ENCODE assay signal across 1 cellular context in the genomic region with DNA sequence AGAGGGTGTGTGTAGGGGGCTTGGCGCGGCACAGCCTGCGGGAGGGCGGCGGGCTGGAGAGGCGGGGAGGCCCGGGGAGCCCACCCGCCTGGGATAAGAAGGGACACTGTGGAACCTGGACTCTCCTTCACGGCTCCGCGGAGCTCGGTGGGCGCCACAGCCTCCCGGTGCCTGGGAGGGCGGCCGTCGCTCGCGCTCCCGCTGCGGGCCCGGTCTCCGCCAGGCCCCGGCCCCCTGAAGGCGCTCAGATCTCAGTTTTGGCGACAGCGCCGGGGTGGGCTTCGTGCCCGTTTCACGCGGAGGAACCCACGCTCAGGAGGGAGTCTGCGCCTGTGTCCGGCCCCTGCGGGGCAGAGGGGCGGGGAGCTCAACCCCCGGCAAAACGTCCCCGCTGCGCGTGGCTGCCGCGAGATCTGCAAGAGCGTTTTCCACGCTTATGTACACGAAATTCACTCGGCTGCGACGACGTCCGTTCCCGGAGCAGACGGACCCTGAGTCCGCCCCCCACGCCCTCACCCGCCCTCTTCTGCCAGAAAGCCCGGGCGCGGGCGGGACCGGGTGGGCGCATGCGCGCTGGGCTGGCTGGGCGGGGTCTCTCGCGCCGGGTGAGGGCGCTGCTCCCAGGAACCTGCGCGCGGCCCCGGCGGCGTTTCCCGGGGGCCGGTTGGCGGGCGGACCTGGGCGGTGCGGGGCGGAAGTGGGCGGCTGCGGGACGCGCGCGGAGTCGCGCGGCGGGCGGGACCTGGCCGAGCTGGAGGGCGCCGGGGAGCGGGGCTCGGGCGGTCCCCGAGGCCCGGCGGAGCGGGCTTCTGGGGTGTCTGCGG.
A peak's percentile ranks its signal among the peaks of the same experiment; 100 is the strongest.
TF ChIP-seq lines count a peak whose summit lies in the region.

Gene NELFB, plus strand, starts transcription at position 704 of the 824 bp plus-strand sequence.

TF ChIP-seq in HEK293, 187 proteins besides CTCF, POLR2A, EP300 and RAD21 (continued from another document and continues in another):
- TF ChIP-seq, protein P1, sequence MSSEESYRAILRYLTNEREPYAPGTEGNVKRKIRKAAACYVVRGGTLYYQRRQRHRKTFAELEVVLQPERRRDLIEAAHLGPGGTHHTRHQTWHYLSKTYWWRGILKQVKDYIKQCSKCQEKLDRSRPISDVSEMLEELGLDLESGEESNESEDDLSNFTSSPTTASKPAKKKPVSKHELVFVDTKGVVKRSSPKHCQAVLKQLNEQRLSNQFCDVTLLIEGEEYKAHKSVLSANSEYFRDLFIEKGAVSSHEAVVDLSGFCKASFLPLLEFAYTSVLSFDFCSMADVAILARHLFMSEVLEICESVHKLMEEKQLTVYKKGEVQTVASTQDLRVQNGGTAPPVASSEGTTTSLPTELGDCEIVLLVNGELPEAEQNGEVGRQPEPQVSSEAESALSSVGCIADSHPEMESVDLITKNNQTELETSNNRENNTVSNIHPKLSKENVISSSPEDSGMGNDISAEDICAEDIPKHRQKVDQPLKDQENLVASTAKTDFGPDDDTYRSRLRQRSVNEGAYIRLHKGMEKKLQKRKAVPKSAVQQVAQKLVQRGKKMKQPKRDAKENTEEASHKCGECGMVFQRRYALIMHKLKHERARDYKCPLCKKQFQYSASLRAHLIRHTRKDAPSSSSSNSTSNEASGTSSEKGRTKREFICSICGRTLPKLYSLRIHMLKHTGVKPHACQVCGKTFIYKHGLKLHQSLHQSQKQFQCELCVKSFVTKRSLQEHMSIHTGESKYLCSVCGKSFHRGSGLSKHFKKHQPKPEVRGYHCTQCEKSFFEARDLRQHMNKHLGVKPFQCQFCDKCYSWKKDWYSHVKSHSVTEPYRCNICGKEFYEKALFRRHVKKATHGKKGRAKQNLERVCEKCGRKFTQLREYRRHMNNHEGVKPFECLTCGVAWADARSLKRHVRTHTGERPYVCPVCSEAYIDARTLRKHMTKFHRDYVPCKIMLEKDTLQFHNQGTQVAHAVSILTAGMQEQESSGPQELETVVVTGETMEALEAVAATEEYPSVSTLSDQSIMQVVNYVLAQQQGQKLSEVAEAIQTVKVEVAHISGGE (tag by site-specific recombination; conservative IDR thresholded peaks at IDR 0.05; ENCODE audit: low read depth): peak; percentile 95
- no peak for TF ChIP-seq ZNF433 (tag by site-specific recombination; IDR thresholded peaks at IDR 0.05; ENCODE audit: low read depth)
- no peak for TF ChIP-seq ZNF544 (tag by site-specific recombination; IDR thresholded peaks at IDR 0.05)
- no peak for TF ChIP-seq ZFP37 (tag by site-specific recombination; IDR thresholded peaks at IDR 0.05)
- no peak; the same call in 1 of the 2 replicates for TF ChIP-seq ZNF391 (tag by site-specific recombination; IDR thresholded peaks at IDR 0.05; ENCODE audit: borderline replicate concordance, low read depth)
- no peak; the same call in 1 of the 2 replicates for TF ChIP-seq KLF17 (tag by site-specific recombination; IDR thresholded peaks at IDR 0.05)
- TF ChIP-seq ZNF311 (tag by site-specific recombination; IDR thresholded peaks at IDR 0.05; ENCODE audit: borderline replicate concordance): no peak
- TF ChIP-seq ZNF404 (tag by site-specific recombination; IDR thresholded peaks at IDR 0.05): no peak
- TF ChIP-seq, protein P2, sequence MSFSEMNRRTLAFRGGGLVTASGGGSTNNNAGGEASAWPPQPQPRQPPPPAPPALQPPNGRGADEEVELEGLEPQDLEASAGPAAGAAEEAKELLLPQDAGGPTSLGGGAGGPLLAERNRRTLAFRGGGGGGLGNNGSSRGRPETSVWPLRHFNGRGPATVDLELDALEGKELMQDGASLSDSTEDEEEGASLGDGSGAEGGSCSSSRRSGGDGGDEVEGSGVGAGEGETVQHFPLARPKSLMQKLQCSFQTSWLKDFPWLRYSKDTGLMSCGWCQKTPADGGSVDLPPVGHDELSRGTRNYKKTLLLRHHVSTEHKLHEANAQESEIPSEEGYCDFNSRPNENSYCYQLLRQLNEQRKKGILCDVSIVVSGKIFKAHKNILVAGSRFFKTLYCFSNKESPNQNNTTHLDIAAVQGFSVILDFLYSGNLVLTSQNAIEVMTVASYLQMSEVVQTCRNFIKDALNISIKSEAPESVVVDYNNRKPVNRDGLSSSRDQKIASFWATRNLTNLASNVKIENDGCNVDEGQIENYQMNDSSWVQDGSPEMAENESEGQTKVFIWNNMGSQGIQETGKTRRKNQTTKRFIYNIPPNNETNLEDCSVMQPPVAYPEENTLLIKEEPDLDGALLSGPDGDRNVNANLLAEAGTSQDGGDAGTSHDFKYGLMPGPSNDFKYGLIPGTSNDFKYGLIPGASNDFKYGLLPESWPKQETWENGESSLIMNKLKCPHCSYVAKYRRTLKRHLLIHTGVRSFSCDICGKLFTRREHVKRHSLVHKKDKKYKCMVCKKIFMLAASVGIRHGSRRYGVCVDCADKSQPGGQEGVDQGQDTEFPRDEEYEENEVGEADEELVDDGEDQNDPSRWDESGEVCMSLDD (tag by site-specific recombination; IDR thresholded peaks at IDR 0.05): no peak
- no peak for TF ChIP-seq ZNF530 (tag by site-specific recombination; IDR thresholded peaks at IDR 0.05; ENCODE audit: low read depth)
- peak; percentile 84 for TF ChIP-seq KLF9 (tag by site-specific recombination; IDR thresholded peaks at IDR 0.05; ENCODE audit: low read depth)
- TF ChIP-seq, protein P3, sequence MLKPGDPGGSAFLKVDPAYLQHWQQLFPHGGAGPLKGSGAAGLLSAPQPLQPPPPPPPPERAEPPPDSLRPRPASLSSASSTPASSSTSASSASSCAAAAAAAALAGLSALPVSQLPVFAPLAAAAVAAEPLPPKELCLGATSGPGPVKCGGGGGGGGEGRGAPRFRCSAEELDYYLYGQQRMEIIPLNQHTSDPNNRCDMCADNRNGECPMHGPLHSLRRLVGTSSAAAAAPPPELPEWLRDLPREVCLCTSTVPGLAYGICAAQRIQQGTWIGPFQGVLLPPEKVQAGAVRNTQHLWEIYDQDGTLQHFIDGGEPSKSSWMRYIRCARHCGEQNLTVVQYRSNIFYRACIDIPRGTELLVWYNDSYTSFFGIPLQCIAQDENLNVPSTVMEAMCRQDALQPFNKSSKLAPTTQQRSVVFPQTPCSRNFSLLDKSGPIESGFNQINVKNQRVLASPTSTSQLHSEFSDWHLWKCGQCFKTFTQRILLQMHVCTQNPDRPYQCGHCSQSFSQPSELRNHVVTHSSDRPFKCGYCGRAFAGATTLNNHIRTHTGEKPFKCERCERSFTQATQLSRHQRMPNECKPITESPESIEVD (tag by site-specific recombination; IDR thresholded peaks at IDR 0.05): no peak
- TF ChIP-seq, protein P4, sequence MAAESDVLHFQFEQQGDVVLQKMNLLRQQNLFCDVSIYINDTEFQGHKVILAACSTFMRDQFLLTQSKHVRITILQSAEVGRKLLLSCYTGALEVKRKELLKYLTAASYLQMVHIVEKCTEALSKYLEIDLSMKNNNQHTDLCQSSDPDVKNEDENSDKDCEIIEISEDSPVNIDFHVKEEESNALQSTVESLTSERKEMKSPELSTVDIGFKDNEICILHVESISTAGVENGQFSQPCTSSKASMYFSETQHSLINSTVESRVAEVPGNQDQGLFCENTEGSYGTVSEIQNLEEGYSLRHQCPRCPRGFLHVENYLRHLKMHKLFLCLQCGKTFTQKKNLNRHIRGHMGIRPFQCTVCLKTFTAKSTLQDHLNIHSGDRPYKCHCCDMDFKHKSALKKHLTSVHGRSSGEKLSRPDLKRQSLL (tag by site-specific recombination; IDR thresholded peaks at IDR 0.05): peak; percentile 55; the same call in 1 of the 2 replicates
- no peak for TF ChIP-seq PRDM1 (tag by site-specific recombination; IDR thresholded peaks at IDR 0.05)
- TF ChIP-seq ZIC2 (tag by site-specific recombination; IDR thresholded peaks at IDR 0.05): no peak
- TF ChIP-seq ZNF16 (tag by site-specific recombination; IDR thresholded peaks at IDR 0.05; ENCODE audit: low read depth): no peak
- no peak for TF ChIP-seq GLIS1 (tag by site-specific recombination; IDR thresholded peaks at IDR 0.05)
- TF ChIP-seq ZNF654 (tag by site-specific recombination; IDR thresholded peaks at IDR 0.05; ENCODE audit: low read depth): no peak
- no peak for TF ChIP-seq ZNF514 (tag by site-specific recombination; IDR thresholded peaks at IDR 0.05)
- no peak for TF ChIP-seq ZNF623 (tag by site-specific recombination; IDR thresholded peaks at IDR 0.05)
- no peak for TF ChIP-seq ZNF529 (tag by site-specific recombination; IDR thresholded peaks at IDR 0.05; ENCODE audit: insufficient replicate concordance)
- TF ChIP-seq ZNF37A (tag by site-specific recombination; IDR thresholded peaks at IDR 0.05): no peak
- TF ChIP-seq SCRT1 (tag by site-specific recombination; IDR thresholded peaks at IDR 0.05; ENCODE audit: borderline replicate concordance): no peak
- no peak for TF ChIP-seq ZFP69B (tag by site-specific recombination; IDR thresholded peaks at IDR 0.05)
- TF ChIP-seq ZNF221 (tag by site-specific recombination; IDR thresholded peaks at IDR 0.05; ENCODE audit: borderline replicate concordance): no peak
- no peak for TF ChIP-seq ZNF114 (tag by site-specific recombination; IDR thresholded peaks at IDR 0.05)
- TF ChIP-seq ZNF24 (tag by site-specific recombination; IDR thresholded peaks at IDR 0.05): no peak
- no peak for TF ChIP-seq ZNF501 (tag by site-specific recombination; IDR thresholded peaks at IDR 0.05)
- no peak for TF ChIP-seq ZNF76 (tag by site-specific recombination; IDR thresholded peaks at IDR 0.05; ENCODE audit: borderline replicate concordance, low read depth)
- no peak for TF ChIP-seq ZNF548 (tag by site-specific recombination; IDR thresholded peaks at IDR 0.05)
- no peak for TF ChIP-seq ZNF785 (tag by site-specific recombination; IDR thresholded peaks at IDR 0.05)
- TF ChIP-seq GLI4 (tag by site-specific recombination; IDR thresholded peaks at IDR 0.05): no peak
- peak; percentile 59 for TF ChIP-seq WT1 (tag by site-specific recombination; IDR thresholded peaks at IDR 0.05)
- TF ChIP-seq OSR2 (tag by site-specific recombination; IDR thresholded peaks at IDR 0.05): no peak
- TF ChIP-seq ZBTB8A (tag by site-specific recombination; IDR thresholded peaks at IDR 0.05): peak; percentile 100
- TF ChIP-seq ZNF571 (tag by site-specific recombination; IDR thresholded peaks at IDR 0.05): no peak
- TF ChIP-seq SP2 (tag by site-specific recombination; IDR thresholded peaks at IDR 0.05): peak; percentile 78
- TF ChIP-seq HOXC10 (CRISPR knock-in tag; IDR thresholded peaks at IDR 0.05): no peak
- TF ChIP-seq ZNF776 (tag by site-specific recombination; IDR thresholded peaks at IDR 0.05; ENCODE audit: borderline replicate concordance): no peak
- no peak for TF ChIP-seq ZFP41 (tag by site-specific recombination; IDR thresholded peaks at IDR 0.05; ENCODE audit: borderline replicate concordance)
- no peak for TF ChIP-seq ZNF280C (tag by site-specific recombination; IDR thresholded peaks at IDR 0.05)
- peak; percentile 22; the same call in 1 of the 2 replicates for TF ChIP-seq KLF7 (tag by site-specific recombination; IDR thresholded peaks at IDR 0.05; ENCODE audit: borderline replicate concordance)
- no peak for TF ChIP-seq ZNF155 (tag by site-specific recombination; IDR thresholded peaks at IDR 0.05)
- TF ChIP-seq ZNF10 (tag by site-specific recombination; IDR thresholded peaks at IDR 0.05): no peak
- TF ChIP-seq, protein P5, sequence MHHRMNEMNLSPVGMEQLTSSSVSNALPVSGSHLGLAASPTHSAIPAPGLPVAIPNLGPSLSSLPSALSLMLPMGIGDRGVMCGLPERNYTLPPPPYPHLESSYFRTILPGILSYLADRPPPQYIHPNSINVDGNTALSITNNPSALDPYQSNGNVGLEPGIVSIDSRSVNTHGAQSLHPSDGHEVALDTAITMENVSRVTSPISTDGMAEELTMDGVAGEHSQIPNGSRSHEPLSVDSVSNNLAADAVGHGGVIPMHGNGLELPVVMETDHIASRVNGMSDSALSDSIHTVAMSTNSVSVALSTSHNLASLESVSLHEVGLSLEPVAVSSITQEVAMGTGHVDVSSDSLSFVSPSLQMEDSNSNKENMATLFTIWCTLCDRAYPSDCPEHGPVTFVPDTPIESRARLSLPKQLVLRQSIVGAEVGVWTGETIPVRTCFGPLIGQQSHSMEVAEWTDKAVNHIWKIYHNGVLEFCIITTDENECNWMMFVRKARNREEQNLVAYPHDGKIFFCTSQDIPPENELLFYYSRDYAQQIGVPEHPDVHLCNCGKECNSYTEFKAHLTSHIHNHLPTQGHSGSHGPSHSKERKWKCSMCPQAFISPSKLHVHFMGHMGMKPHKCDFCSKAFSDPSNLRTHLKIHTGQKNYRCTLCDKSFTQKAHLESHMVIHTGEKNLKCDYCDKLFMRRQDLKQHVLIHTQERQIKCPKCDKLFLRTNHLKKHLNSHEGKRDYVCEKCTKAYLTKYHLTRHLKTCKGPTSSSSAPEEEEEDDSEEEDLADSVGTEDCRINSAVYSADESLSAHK (tag by site-specific recombination; IDR thresholded peaks at IDR 0.05): peak; percentile 47; the same call in 1 of the 2 replicates
- TF ChIP-seq IKZF3 (tag by site-specific recombination; IDR thresholded peaks at IDR 0.05): peak; percentile 38; the same call in 1 of the 2 replicates
- TF ChIP-seq ZNF549 (tag by site-specific recombination; IDR thresholded peaks at IDR 0.05): no peak
